In the genomic region with DNA sequence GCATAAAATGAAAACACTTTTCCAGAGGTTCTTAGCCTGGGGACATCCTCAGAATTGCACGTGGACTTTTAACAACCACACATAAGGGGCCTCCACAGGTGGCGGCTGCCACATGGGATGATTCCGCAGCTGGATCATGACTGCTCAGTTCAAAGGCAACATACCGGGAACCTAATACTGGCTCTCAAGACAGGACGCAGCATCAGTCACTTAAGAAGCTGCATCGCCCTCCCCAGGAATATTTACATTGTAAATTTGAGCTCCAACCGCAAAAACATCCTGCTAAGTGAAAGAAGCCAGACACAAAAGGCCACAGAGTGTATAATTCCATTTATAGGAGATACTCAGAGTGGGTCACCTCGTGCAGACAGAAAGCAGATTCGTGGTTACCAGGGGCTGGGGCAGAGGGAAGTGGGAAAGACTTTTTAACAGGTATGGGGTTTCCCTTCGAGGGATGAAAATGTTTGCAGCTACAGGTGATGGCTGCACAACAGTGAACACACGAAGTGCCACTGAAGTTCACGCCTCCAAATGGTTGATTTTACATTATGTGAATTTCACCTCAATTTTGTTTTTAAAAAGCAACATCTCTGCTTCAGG, we compare ENCODE assay signal across 21 cellular contexts.
A peak's percentile ranks its signal among the peaks of the same experiment; 100 is the strongest.
DNase-seq lines count a peak whose midpoint lies in the region; TF ChIP-seq lines count a peak whose summit lies in the region.
"Had no signal": no experiment of that assay in that cellular context is flagged by ENCODE, and none has a peak within 500 bp of the region (broad histone marks: within the 10 kb centered on the region; RNA-seq: fewer than 3 reads in every experiment).

No MANE protein-coding gene starts in this region.

- H3K4me1 ChIP-seq in SJCRH30 (peaks cover 34% of the 10 kb centered on the region), mesendoderm (ENCODE audit: control insufficient read depth, low read depth, low read length) (no peaks in the 10 kb centered on the region)

- H3K4me3 ChIP-seq in GM12865 (ENCODE audit: low read depth, low read length) (no peak overlapping the region), SJCRH30 (no peak overlapping the region), mesendoderm (ENCODE audit: low read length) (no peak overlapping the region)
- H3K4me3 ChIP-seq: GM23248, smooth muscle cell had no signal

- H3K36me3 ChIP-seq in SJCRH30 (no peaks in the 10 kb centered on the region), mesendoderm (ENCODE audit: control insufficient read depth, insufficient read depth, low read length) (no peaks in the 10 kb centered on the region)

- no peak overlapping the region for H4K8ac ChIP-seq in mesendoderm (ENCODE audit: low read depth, low read length)

- H3K27ac ChIP-seq in SJCRH30 (no peak overlapping the region; the same call in 1 of the 2 replicates), mesendoderm (ENCODE audit: low read depth, low read length) (no peak overlapping the region)
- H3K27ac ChIP-seq: GM23248, HL-60 had no signal

- H2BK120ac ChIP-seq in mesendoderm (ENCODE audit: low read depth, low read length) = no peak overlapping the region

- H2AK5ac ChIP-seq in mesendoderm (ENCODE audit: low read length) = no peak overlapping the region

- no peak overlapping the region for H3K9ac ChIP-seq in mesendoderm (ENCODE audit: low read length)
- H3K9ac ChIP-seq: GM23248 had no signal

- H3K27me3 ChIP-seq in SJCRH30 = no peaks in the 10 kb centered on the region
- no peaks in the 10 kb centered on the region for H3K27me3 ChIP-seq in mesendoderm (ENCODE audit: insufficient read depth, low read length, poor library complexity)

- H3K4me2 ChIP-seq in mesendoderm (ENCODE audit: low read length) = no peak overlapping the region
- H3K4me2 ChIP-seq: smooth muscle cell had no signal

- no peak overlapping the region for H4K5ac ChIP-seq in mesendoderm (ENCODE audit: low read length)

- H3K79me2 ChIP-seq in mesendoderm (ENCODE audit: control insufficient read depth, insufficient read depth, low read length) = no peaks in the 10 kb centered on the region

- no peak overlapping the region for H3K4ac ChIP-seq in mesendoderm (ENCODE audit: low read depth, low read length)

- no peak for TF ChIP-seq CTCF in GM12865 (IDR thresholded peaks at IDR 0.05; ENCODE audit: insufficient read depth, low read depth, low read length, missing control alignments)

- H3K18ac ChIP-seq in mesendoderm (ENCODE audit: low read length) = no peak overlapping the region

- H3K9me3 ChIP-seq in SJCRH30 (replicated peaks) = peaks cover 4% of the 10 kb centered on the region; the same call in 1 of the 2 replicates

- no peak overlapping the region for H2BK5ac ChIP-seq in mesendoderm (ENCODE audit: low read length)

- H2BK15ac ChIP-seq in mesendoderm (replicated peaks; ENCODE audit: low read depth) = no peak overlapping the region

- WGBS in mesendoderm (ENCODE audit: extremely low coverage, insufficient coverage, low lambda C conversion rate) = no CpG with 5 or more reads among the region's 12 CpGs

- H3K79me1 ChIP-seq in mesendoderm (ENCODE audit: low read length) = no peaks in the 10 kb centered on the region

- H3K56ac ChIP-seq in mesendoderm (ENCODE audit: low read length) = no peak overlapping the region

- no peak overlapping the region for H3K23ac ChIP-seq in mesendoderm (ENCODE audit: low read length)

- DNase-seq in GM12865 (ENCODE audit: low read depth) (peak; percentile 42), M059J (ENCODE audit: low read depth) (peak; percentile 54), SJCRH30 (peak; percentile 74 to 85), mesendoderm (peak; percentile 26), NCI-H2029 (lab: John Stamatoyannopoulos, UW) (no peak)
- DNase-seq in stimulated activated CD4-positive, alpha-beta T cell treated with anti-CD3 and anti-CD28 coated beads, Interleukin-12 subunit alpha, Interleukin-12 subunit beta, amount 100 ng/mL, for 4 hours = no peak
- no peak for DNase-seq in activated CD4-positive, alpha-beta T cell treated with anti-CD3 and anti-CD28 coated beads for 1 hour
- DNase-seq: activated CD8-positive, alpha-beta T cell treated with anti-CD3 and anti-CD28 coated beads, Interleukin-2, amount 10 ng/mL, durations not matched to agents 7 days and 5 days; activated gamma-delta T cell; activated naive CD8-positive, alpha-beta T cell treated with anti-CD3 and anti-CD28 coated beads, Interleukin-2, amount 50 U/mL, for 24 hours; CD4-positive, alpha-beta memory T cell; cortex of kidney; GM23248; kidney glomerular epithelial cell; mammary epithelial cell; NCI-H1436 treated with DMSO at 0.1 percent for 48 hours; stimulated activated CD4-positive, alpha-beta T cell treated with anti-CD3 and anti-CD28 coated beads, Interleukin-4, amount 100 ng/mL, for 24 hours; stimulated activated naive CD8-positive, alpha-beta T cell treated with anti-CD3 and anti-CD28 coated beads, Interleukin-15, Interleukin-2, amounts not matched to agents 100 U/mL and 50 U/mL, for 24 hours; T1000 had no signal

Comparison
In these comparisons a context has a peak if more than half of its experiments do, and no peak if none do; other contexts are left out.
1. DNase-seq: peak in GM12865 (single experiment), M059J (single experiment), SJCRH30 (2 of 2) and mesendoderm (single experiment); none in stimulated activated CD4-positive, alpha-beta T cell treated with anti-CD3 and anti-CD28 coated beads, Interleukin-12 subunit alpha, Interleukin-12 subunit beta, amount 100 ng/mL, for 4 hours (single experiment), NCI-H2029 (single experiment) and activated CD4-positive, alpha-beta T cell treated with anti-CD3 and anti-CD28 coated beads for 1 hour (single experiment).